In the genomic region with DNA sequence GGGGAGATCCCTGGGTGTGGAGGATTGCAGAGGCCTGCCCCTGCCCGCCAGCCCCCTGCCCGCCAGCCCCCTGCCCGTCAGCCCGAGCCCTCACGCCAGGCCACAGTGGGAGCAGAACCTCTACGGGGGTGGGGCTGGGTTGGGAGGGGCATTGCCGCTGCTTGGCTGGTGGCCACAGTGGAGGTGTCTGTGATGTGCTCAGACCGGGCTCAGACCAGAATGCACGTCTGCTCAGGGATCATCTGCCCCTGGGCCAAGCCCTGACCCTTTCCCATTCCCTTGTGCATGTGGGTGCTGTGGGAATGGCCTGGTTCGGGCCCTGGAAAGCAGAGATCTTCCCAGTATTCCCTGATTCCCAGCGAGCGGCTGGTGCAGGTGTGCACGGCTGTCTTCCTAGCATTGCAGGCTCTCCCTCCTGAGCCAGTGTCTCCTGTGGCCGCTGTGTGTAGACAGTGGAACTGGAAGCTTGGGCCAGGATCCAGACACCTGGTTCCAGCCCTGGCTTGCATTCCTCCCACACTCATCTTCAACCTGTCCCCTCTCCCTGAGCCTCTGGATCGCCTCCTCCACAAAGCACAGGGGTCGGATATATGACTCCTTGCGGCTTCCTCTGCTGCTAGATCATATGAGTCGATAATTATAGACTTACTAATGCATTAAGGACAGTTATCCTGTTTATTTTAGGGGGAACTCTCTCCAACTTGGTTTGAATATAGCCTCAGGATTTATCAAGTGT, we compare ENCODE assay signal across 12 cellular contexts.
DNase-seq lines count a peak whose midpoint lies in the region; ATAC-seq and TF ChIP-seq lines count a peak whose summit lies in the region.
"Had no signal": no experiment of that assay in that cellular context is flagged by ENCODE, and none has a peak within 500 bp of the region (broad histone marks: within the 10 kb centered on the region; RNA-seq: fewer than 3 reads in every experiment).

No MANE protein-coding gene starts in this region.

- peaks cover 71% of the 10 kb centered on the region for H3K4me1 Mint-ChIP-seq in activated CD4-positive, alpha-beta T cell treated with anti-CD3 and anti-CD28 coated beads, Interleukin-2, amount 10 ng/mL, durations not matched to agents 7 days and 5 days
- peaks cover 88% of the 10 kb centered on the region for H3K4me1 Mint-ChIP-seq in activated CD8-positive, alpha-beta T cell treated with anti-CD3 and anti-CD28 coated beads for 36 hours (ENCODE audit: low read depth)

- no peak overlapping the region for H3K4me3 Mint-ChIP-seq in activated CD4-positive, alpha-beta T cell treated with anti-CD3 and anti-CD28 coated beads, Interleukin-2, amount 10 ng/mL, durations not matched to agents 7 days and 5 days
- no peak overlapping the region for H3K4me3 Mint-ChIP-seq in activated CD8-positive, alpha-beta T cell treated with anti-CD3 and anti-CD28 coated beads for 36 hours
- H3K4me3 Mint-ChIP-seq: natural killer cell had no signal

- CTCF ChIA-PET in activated CD4-positive, alpha-beta T cell treated with anti-CD3 and anti-CD28 coated beads, Interleukin-2, amount 10 ng/mL, durations not matched to agents 7 days and 5 days (lab: Charles Lee) = interaction anchor here (0.7 kb wide), 1 partner anchor 15 kb away, joined by 3 read pairs; no protein-coding TSS in a partner anchor
- CTCF ChIA-PET in activated CD8-positive, alpha-beta T cell treated with anti-CD3 and anti-CD28 coated beads for 36 hours (lab: Charles Lee) = no interaction called here

- H3K4me1 ChIP-seq in heart left ventricle (peaks cover 0 to 84% (median 69%) of the 10 kb centered on the region in 12 donors), sigmoid colon (peaks cover 0 to 75% (median 41%) of the 10 kb centered on the region in 4 donors)

- H3K27ac ChIP-seq in heart left ventricle (peak overlapping the region in 10 of 12 donors; percentile 21 to 82 (median 44)), sigmoid colon (peak overlapping the region in 3 of 4 donors; percentile 82 to 86 (median 82))

- 48 to 60% (median 56%) methylated on average over 16 to 18 of the region's 18 CpGs for WGBS in heart left ventricle, 4 donors
- 52 to 79% methylated on average over 18 of the region's 18 CpGs for WGBS in sigmoid colon, 2 donors

- TF ChIP-seq CTCF in activated CD8-positive, alpha-beta T cell treated with anti-CD3 and anti-CD28 coated beads for 36 hours (IDR thresholded peaks at IDR 0.05) = no peak
- TF ChIP-seq CTCF in heart left ventricle (IDR thresholded peaks at IDR 0.05) (no peak), sigmoid colon (IDR thresholded peaks at IDR 0.05) (no peak)

- ATAC-seq in activated CD8-positive, alpha-beta T cell treated with anti-CD3 and anti-CD28 coated beads for 36 hours = no peak
- ATAC-seq in heart left ventricle (peak; percentile 12 to 31 (median 20)), GM19395 (IDR thresholded peaks at IDR 0.05; ENCODE audit: unreplicated experiment) (no peak), HG03025 (IDR thresholded peaks at IDR 0.05; ENCODE audit: low FRiP score, unreplicated experiment) (no peak)
- ATAC-seq: natural killer cell had no signal

- intact Hi-C loops in activated CD8-positive, alpha-beta T cell treated with anti-CD3 and anti-CD28 coated beads for 36 hours (cut with micrococcal nuclease) = loop anchor here (5.0 kb wide), 2 partner anchors 57 to 113 kb away; no protein-coding TSS in a partner anchor
- intact Hi-C loops in heart left ventricle (cut with DNase I) = loop anchor here in 9 of 10 donors (2.0 to 10.0 kb wide), 12 partner anchors 37 to 163 kb away; a partner anchor contains a TSS
- intact Hi-C loops in sigmoid colon (cut with DNase I) = loop anchor here (5.0 kb wide), 3 partner anchors 118 to 247 kb away; no protein-coding TSS in a partner anchor

- no peaks in the 10 kb centered on the region for H3K36me3 Mint-ChIP-seq in activated CD4-positive, alpha-beta T cell treated with anti-CD3 and anti-CD28 coated beads, Interleukin-2, amount 10 ng/mL, durations not matched to agents 7 days and 5 days (ENCODE audit: low read depth)
- peaks cover 4% of the 10 kb centered on the region for H3K36me3 Mint-ChIP-seq in activated CD8-positive, alpha-beta T cell treated with anti-CD3 and anti-CD28 coated beads for 36 hours (ENCODE audit: low read depth)
- H3K36me3 Mint-ChIP-seq: natural killer cell had no signal

- H3K4me3 ChIP-seq in heart left ventricle = no peak overlapping the region
- no peak overlapping the region for H3K4me3 ChIP-seq in sigmoid colon

- TF ChIP-seq EP300 in sigmoid colon (IDR thresholded peaks at IDR 0.05) = no peak

- TF ChIP-seq POLR2A in heart left ventricle (IDR thresholded peaks at IDR 0.05) = no peak
- TF ChIP-seq POLR2A in sigmoid colon (IDR thresholded peaks at IDR 0.05) = no peak

- no peak for DNase-seq in activated CD4-positive, alpha-beta T cell treated with anti-CD3 and anti-CD28 coated beads, Interleukin-2, amount 10 ng/mL, durations not matched to agents 7 days and 5 days
- no peak for DNase-seq in activated CD4-positive, alpha-beta T cell treated with anti-CD3 and anti-CD28 coated beads, Interleukin-2, amount 50 U/mL, for 4 hours
- no peak for DNase-seq in activated CD8-positive, alpha-beta T cell treated with anti-CD3 and anti-CD28 coated beads for 36 hours
- DNase-seq in heart left ventricle (peak in 1 of 5 donors; percentile 60), sigmoid colon (peak; percentile 64), midbrain (lab: John Stamatoyannopoulos, UW) (no peak)
- DNase-seq: activated CD4-positive, CD25-positive, alpha-beta regulatory T cell; natural killer cell; NCI-H1694; stimulated activated naive CD4-positive, alpha-beta T cell had no signal

- H3K27me3 ChIP-seq in heart left ventricle (no peaks in the 10 kb centered on the region), sigmoid colon (no peaks in the 10 kb centered on the region)

- H3K9me3 Mint-ChIP-seq in activated CD4-positive, alpha-beta T cell treated with anti-CD3 and anti-CD28 coated beads, Interleukin-2, amount 10 ng/mL, durations not matched to agents 7 days and 5 days = no peaks in the 10 kb centered on the region
- peaks cover 1% of the 10 kb centered on the region for H3K9me3 Mint-ChIP-seq in activated CD8-positive, alpha-beta T cell treated with anti-CD3 and anti-CD28 coated beads for 36 hours
- H3K9me3 Mint-ChIP-seq: natural killer cell had no signal

- peak overlapping the region; percentile 50 for H3K27ac Mint-ChIP-seq in activated CD4-positive, alpha-beta T cell treated with anti-CD3 and anti-CD28 coated beads, Interleukin-2, amount 10 ng/mL, durations not matched to agents 7 days and 5 days
- peak overlapping the region; percentile 60 for H3K27ac Mint-ChIP-seq in activated CD8-positive, alpha-beta T cell treated with anti-CD3 and anti-CD28 coated beads for 36 hours

- POLR2A ChIA-PET in activated CD4-positive, alpha-beta T cell treated with anti-CD3 and anti-CD28 coated beads, Interleukin-2, amount 10 ng/mL, durations not matched to agents 7 days and 5 days (lab: Charles Lee) = interaction anchor here (0.5 kb wide), 1 partner anchor 497 kb away, joined by 4 read pairs; no protein-coding TSS in a partner anchor
- POLR2A ChIA-PET in activated CD8-positive, alpha-beta T cell treated with anti-CD3 and anti-CD28 coated beads for 36 hours (lab: Charles Lee) = interaction anchor here (0.5 kb wide), 1 partner anchor 256 kb away, joined by 6 read pairs; no protein-coding TSS in a partner anchor

- H3K36me3 ChIP-seq in heart left ventricle (no peaks in the 10 kb centered on the region), sigmoid colon (no peaks in the 10 kb centered on the region)

- H3K27me3 Mint-ChIP-seq in activated CD4-positive, alpha-beta T cell treated with anti-CD3 and anti-CD28 coated beads, Interleukin-2, amount 10 ng/mL, durations not matched to agents 7 days and 5 days = no peaks in the 10 kb centered on the region
- no peaks in the 10 kb centered on the region for H3K27me3 Mint-ChIP-seq in activated CD8-positive, alpha-beta T cell treated with anti-CD3 and anti-CD28 coated beads for 36 hours

- H3K9me3 ChIP-seq in heart left ventricle (no peaks in the 10 kb centered on the region), sigmoid colon (no peaks in the 10 kb centered on the region)

Comparison
In these comparisons a context has a peak if more than half of its experiments do, and no peak if none do; other contexts are left out.
1. ATAC-seq: peak in heart left ventricle (4 of 4); none in activated CD8-positive, alpha-beta T cell treated with anti-CD3 and anti-CD28 coated beads for 36 hours (single experiment), GM19395 (single experiment) and HG03025 (single experiment).